In genomic region chr22:40636380-40637180, GRCh38 we compare ENCODE assay signal across 8 cellular contexts. TPM values are rescaled to one million over a fixed set of nuclear protein-coding genes. Genes with fewer than 3 reads are reported as not detected.
DNase-seq lines count a peak whose midpoint lies in the region; ATAC-seq and TF ChIP-seq lines count a peak whose summit lies in the region.

Gene MRTFA, minus strand, starts transcription at chr22:40636719.

- H4K20me1 ChIP-seq in SU-DHL-6 (ENCODE audit: low read depth, low read length) (peaks cover 24% of the 10 kb centered on the region; the same call in 1 of the 2 replicates), osteoblast (ENCODE audit: insufficient read depth, low read length) (peaks cover 34% of the 10 kb centered on the region)

- no peaks in the 10 kb centered on the region for H3K36me3 ChIP-seq in SU-DHL-6 (ENCODE audit: low read length)
- H3K36me3 ChIP-seq in osteoblast (ENCODE audit: insufficient read depth, low read length): no peaks in the 10 kb centered on the region
- no peaks in the 10 kb centered on the region for H3K36me3 ChIP-seq in thoracic aorta

- H3K79me2 ChIP-seq in SU-DHL-6 (ENCODE audit: insufficient read depth, low read length) (peaks cover 49% of the 10 kb centered on the region), osteoblast (ENCODE audit: insufficient read depth, low read length) (peaks cover 48% of the 10 kb centered on the region)

- no peaks in the 10 kb centered on the region for H3K27me3 ChIP-seq in SU-DHL-6 (ENCODE audit: low read length)
- no peaks in the 10 kb centered on the region for H3K27me3 ChIP-seq in osteoblast (ENCODE audit: insufficient read depth, low read length)
- no peaks in the 10 kb centered on the region for H3K27me3 ChIP-seq in thoracic aorta (replicated peaks; ENCODE audit: insufficient read depth)

- H3K9me3 ChIP-seq in SU-DHL-6 (ENCODE audit: insufficient read depth, low read length) (no peaks in the 10 kb centered on the region), osteoblast (ENCODE audit: low read depth, low read length) (no peaks in the 10 kb centered on the region), thoracic aorta (no peaks in the 10 kb centered on the region)

- no peaks in the 10 kb centered on the region for H3K9me2 ChIP-seq in SU-DHL-6 (replicated peaks; ENCODE audit: insufficient read depth, low read length)

- TF ChIP-seq CTCF in SU-DHL-6 (IDR thresholded peaks at IDR 0.05; ENCODE audit: insufficient read depth, low read length, poor library complexity, severe bottlenecking) (no peak), glutamatergic neuron (IDR thresholded peaks at IDR 0.05; ENCODE audit: partially characterized antibody, unreplicated experiment) (no peak), osteoblast (IDR thresholded peaks at IDR 0.05; ENCODE audit: extremely low read depth, low read depth, low read length) (no peak), thoracic aorta (IDR thresholded peaks at IDR 0.05) (no peak)

- ATAC-seq in HG02678 (IDR thresholded peaks at IDR 0.05; ENCODE audit: unreplicated experiment) (peak; percentile 93), thoracic aorta (ENCODE audit: insufficient number of reproducible peaks, low FRiP score, low read depth) (peak; percentile 98)
- ATAC-seq in activated naive CD8-positive, alpha-beta T cell treated with anti-CD3 and anti-CD28 coated beads, Interleukin-2, amount 10 ng/mL, durations not matched to agents 7 days and 5 days (ENCODE audit: low read depth): peak; percentile 97

- H3F3A ChIP-seq in SU-DHL-6 (ENCODE audit: insufficient read depth): 0 out of 2 replicates have a peak, but pooled peaks cover 3% of the 10 kb centered on the region

- H3K4me1 ChIP-seq in osteoblast (ENCODE audit: insufficient read depth, low read length) (peaks cover 25% of the 10 kb centered on the region), thoracic aorta (ENCODE audit: control insufficient read depth in 1 of 2, low read depth in 2 of 2) (peaks cover 18 to 44% of the 10 kb centered on the region in 2 donors)

- DNase-seq in NCI-H128 (lab: John Stamatoyannopoulos, UW; ENCODE audit: unreplicated experiment) (peak; percentile 94), glutamatergic neuron (peak; percentile 100), osteoblast (ENCODE audit: insufficient read length, low spot score, missing footprints) (peak; percentile 96), thoracic aorta (ENCODE audit: low spot score) (peak; percentile 99)
- DNase-seq in activated naive CD8-positive, alpha-beta T cell treated with anti-CD3 and anti-CD28 coated beads, Interleukin-2, amount 10 ng/mL, durations not matched to agents 7 days and 5 days: peak; percentile 97

- TF ChIP-seq POLR2A in GM10847 (IDR thresholded peaks at IDR 0.05; ENCODE audit: extremely low read depth, insufficient read length): peak; percentile 73

- H2AFZ ChIP-seq in SU-DHL-6 (ENCODE audit: low read depth, low read length, severe bottlenecking) (peak within 1 kb of the TSS; percentile 79), osteoblast (ENCODE audit: low read length) (peak within 1 kb of the TSS; percentile 99)

- POLR2A ChIA-PET in activated naive CD8-positive, alpha-beta T cell treated with anti-CD3 and anti-CD28 coated beads, Interleukin-2, amount 10 ng/mL, durations not matched to agents 7 days and 5 days (lab: Charles Lee): interaction anchor here (0.6 to 2.3 kb wide), 14 partner anchors 10 to 593 kb away, joined by 3 to 16 read pairs (median 6); partner anchors contain the start of genes ST13 and XPNPEP3

- H3K9me3 Mint-ChIP-seq in activated naive CD8-positive, alpha-beta T cell treated with anti-CD3 and anti-CD28 coated beads, Interleukin-2, amount 10 ng/mL, durations not matched to agents 7 days and 5 days: no peaks in the 10 kb centered on the region
- peaks cover 7% of the 10 kb centered on the region for H3K9me3 Mint-ChIP-seq in glutamatergic neuron (ENCODE audit: unreplicated experiment)

- H3K27ac ChIP-seq in SU-DHL-6 (ENCODE audit: low read depth, low read length) (peak within 1 kb of the TSS; percentile 46), osteoblast (ENCODE audit: low read depth, low read length) (peak within 1 kb of the TSS; percentile 89), thoracic aorta (peak within 1 kb of the TSS; percentile 92 to 93)

- no peaks in the 10 kb centered on the region for H3K27me3 Mint-ChIP-seq in activated naive CD8-positive, alpha-beta T cell treated with anti-CD3 and anti-CD28 coated beads, Interleukin-2, amount 10 ng/mL, durations not matched to agents 7 days and 5 days
- peaks cover 10% of the 10 kb centered on the region for H3K27me3 Mint-ChIP-seq in glutamatergic neuron (ENCODE audit: unreplicated experiment)

- H3K4me2 ChIP-seq in SU-DHL-6 (ENCODE audit: low read depth, low read length, poor library complexity, severe bottlenecking) (peak within 1 kb of the TSS; percentile 85), osteoblast (ENCODE audit: insufficient read depth, low read length) (peak within 1 kb of the TSS; percentile 99)

- H3K4me1 Mint-ChIP-seq in activated naive CD8-positive, alpha-beta T cell treated with anti-CD3 and anti-CD28 coated beads, Interleukin-2, amount 10 ng/mL, durations not matched to agents 7 days and 5 days: peaks cover 21% of the 10 kb centered on the region
- H3K4me1 Mint-ChIP-seq in glutamatergic neuron (ENCODE audit: low read depth, unreplicated experiment): peaks cover 18% of the 10 kb centered on the region

- H3K27ac Mint-ChIP-seq in activated naive CD8-positive, alpha-beta T cell treated with anti-CD3 and anti-CD28 coated beads, Interleukin-2, amount 10 ng/mL, durations not matched to agents 7 days and 5 days: peak within 1 kb of the TSS; percentile 96
- peak within 1 kb of the TSS; percentile 94 for H3K27ac Mint-ChIP-seq in glutamatergic neuron (ENCODE audit: unreplicated experiment)

- peak within 1 kb of the TSS; percentile 73 for H3K4me3 ChIP-seq in SU-DHL-6 (ENCODE audit: insufficient read depth, low read length, poor library complexity, severe bottlenecking)
- peak within 1 kb of the TSS; percentile 93 for H3K4me3 ChIP-seq in osteoblast (ENCODE audit: insufficient read depth, low read length)
- H3K4me3 ChIP-seq in thoracic aorta: peak within 1 kb of the TSS; percentile 95

- peak within 1 kb of the TSS; percentile 94 for H3K4me3 Mint-ChIP-seq in activated naive CD8-positive, alpha-beta T cell treated with anti-CD3 and anti-CD28 coated beads, Interleukin-2, amount 10 ng/mL, durations not matched to agents 7 days and 5 days
- H3K4me3 Mint-ChIP-seq in glutamatergic neuron (ENCODE audit: unreplicated experiment): peak within 1 kb of the TSS; percentile 95

- H3K9ac ChIP-seq in SU-DHL-6 (ENCODE audit: low read length): peak within 1 kb of the TSS; percentile 75

- peaks cover 4% of the 10 kb centered on the region for H3K36me3 Mint-ChIP-seq in activated naive CD8-positive, alpha-beta T cell treated with anti-CD3 and anti-CD28 coated beads, Interleukin-2, amount 10 ng/mL, durations not matched to agents 7 days and 5 days
- no peaks in the 10 kb centered on the region for H3K36me3 Mint-ChIP-seq in glutamatergic neuron (ENCODE audit: unreplicated experiment)

RNA-seq across cellular contexts. Expression of gene MRTFA, which starts in this region (rescaled TPM):
- 10 to 100 TPM; 72.5 to 76.3 TPM for total RNA-seq in activated naive CD8-positive, alpha-beta T cell treated with anti-CD3 and anti-CD28 coated beads, Interleukin-2, amount 10 ng/mL, durations not matched to agents 7 days and 5 days
- 91.7 TPM for total RNA-seq in glutamatergic neuron (ENCODE audit: unreplicated experiment)
- total RNA-seq in osteoblast: 29.8 and 34.0 TPM in 2 replicates
- total RNA-seq in thoracic aorta: 100 to 1,000 TPM in 1 of 2 donors, 10 to 100 TPM in 1; 71.8 to 129 TPM

Comparison
In these comparisons a context has a peak if more than half of its experiments do, and no peak if none do; other contexts are left out.
1. Peak in every context shown above with its lines: DNase-seq, ATAC-seq, H3K4me3 ChIP-seq and H3K27ac ChIP-seq.